Comparison of ENCODE assay signal across 1 cellular context in genomic region chr14:20680843-20681347, GRCh38.
TF ChIP-seq lines count a peak whose summit lies in the region.

No MANE protein-coding gene starts in this region.

TF ChIP-seq in GM23338, 12 proteins besides CTCF, POLR2A, EP300 and RAD21 (continued from another document):
- no peak for TF ChIP-seq CREB1 (CRISPR knock-in tag; IDR thresholded peaks at IDR 0.05; ENCODE audit: low read depth)
- no peak for TF ChIP-seq POLR2AphosphoS5 (IDR thresholded peaks at IDR 0.05; ENCODE audit: low read depth)
- TF ChIP-seq EZH2phosphoT487 (IDR thresholded peaks at IDR 0.05; ENCODE audit: unreplicated experiment): no peak
- no peak for TF ChIP-seq ZNF114 (CRISPR knock-in tag; IDR thresholded peaks at IDR 0.05)
- TF ChIP-seq ETS1 (IDR thresholded peaks at IDR 0.05): no peak
- TF ChIP-seq NANOG (IDR thresholded peaks at IDR 0.05; ENCODE audit: borderline replicate concordance): no peak
